6 cellular contexts compared by ENCODE assay signal in the genomic region with DNA sequence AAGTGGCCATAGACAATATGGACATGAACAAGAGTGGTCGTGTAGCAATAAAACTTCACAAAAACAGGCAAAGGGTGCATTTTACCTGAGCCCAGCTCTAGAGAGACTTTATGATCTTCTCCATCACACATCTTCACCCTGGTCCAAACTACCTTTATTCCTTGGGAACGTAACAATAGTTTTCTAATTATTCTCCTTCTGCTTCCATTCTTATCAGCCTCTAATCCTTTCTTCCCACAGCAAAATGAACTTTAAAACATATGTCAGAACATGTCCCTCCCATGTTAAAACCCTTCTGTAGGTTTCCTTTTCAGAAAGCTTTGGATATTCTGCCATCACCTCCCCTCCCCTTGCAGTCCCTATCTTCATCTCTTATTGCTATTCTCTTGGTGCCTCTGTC.
"Had no signal": no experiment of that assay in that cellular context is flagged by ENCODE, and none has a peak within 500 bp of the region (broad histone marks: within the 10 kb centered on the region; RNA-seq: fewer than 3 reads in every experiment).

No MANE protein-coding gene starts in this region.

- H3K4me3 ChIP-seq: K562 had no signal

- DNase-seq: IMR-90, KBM-7, KG1 had no signal

- H3K27ac ChIP-seq: HL-60 had no signal

- ATAC-seq: HepG2, K562 had no signal
